In the genomic region with DNA sequence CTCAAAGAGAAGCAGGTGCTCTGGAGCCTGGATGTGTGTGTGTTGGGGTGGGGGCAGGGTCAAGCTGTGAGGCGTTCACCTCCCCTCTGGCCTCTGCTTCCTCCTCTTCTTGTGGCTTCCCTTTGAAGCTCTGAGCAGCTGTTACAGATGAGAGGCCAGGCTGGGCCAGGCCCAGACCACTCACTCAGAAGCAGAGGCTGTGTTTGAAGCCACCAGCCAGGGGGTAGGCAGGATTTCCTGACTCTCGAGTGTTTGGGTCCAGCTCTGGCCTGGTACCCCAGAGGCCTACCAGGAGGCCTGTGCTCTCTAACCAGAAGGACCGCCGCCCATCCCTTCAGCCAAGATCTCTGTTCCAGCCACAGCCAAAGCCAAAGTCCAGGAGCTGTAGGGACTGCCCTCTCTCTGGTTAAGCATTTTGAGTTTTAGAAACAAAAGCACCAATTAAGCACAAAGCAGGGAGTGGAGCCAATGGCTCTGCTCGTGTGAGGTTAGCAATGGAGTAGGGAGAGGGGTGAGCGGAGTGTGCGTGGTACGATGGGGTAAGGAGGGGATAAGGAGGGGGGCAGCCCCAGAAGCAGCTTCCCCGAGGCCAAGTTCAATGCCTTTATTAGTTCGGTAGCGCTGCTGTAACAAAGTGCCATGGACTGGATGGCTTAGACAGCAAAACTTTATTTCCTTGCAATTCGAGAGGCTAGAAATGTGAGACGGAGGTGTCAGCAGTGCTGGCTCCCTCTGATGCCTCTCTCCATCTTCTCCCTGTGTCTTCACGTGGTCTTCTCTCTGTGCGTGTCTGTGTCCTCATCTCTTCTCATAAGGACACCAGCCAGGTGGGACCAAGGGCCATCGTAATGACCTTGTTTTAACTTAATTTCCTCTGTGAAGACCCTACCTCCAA, we compare ENCODE assay signal across 8 cellular contexts. TPM values are rescaled to one million over a fixed set of nuclear protein-coding genes. Genes with fewer than 3 reads are reported as not detected.
DNase-seq lines count a peak whose midpoint lies in the region; ATAC-seq, FAIRE-seq and TF ChIP-seq lines count a peak whose summit lies in the region.

No MANE protein-coding gene starts in this region.

- no peak for TF ChIP-seq POLR2A in NB4 (IDR thresholded peaks at IDR 0.05; ENCODE audit: extremely low read depth, insufficient read length)

- H3K4me3 ChIP-seq in NB4 (ENCODE audit: low read depth, low read length) (no peak overlapping the region), heart right ventricle (no peak overlapping the region)

- H3K9me3 ChIP-seq in heart right ventricle = no peaks in the 10 kb centered on the region

- 61 to 62% methylated on average over 16 of the region's 16 CpGs for WGBS in heart right ventricle, 2 donors

- ATAC-seq in GM21526 (IDR thresholded peaks at IDR 0.05; ENCODE audit: low FRiP score, unreplicated experiment) = peak; percentile 50
- ATAC-seq in heart right ventricle = peak in 7 of 8 donors; percentile 34 to 66 (median 50)
- no peak for ATAC-seq in HG03378 (IDR thresholded peaks at IDR 0.05; ENCODE audit: unreplicated experiment)

- H3K27me3 ChIP-seq in heart right ventricle = no peaks in the 10 kb centered on the region

- intact Hi-C loops in heart right ventricle (cut with DNase I) = loop anchor here in 2 of 10 donors (5.0 kb wide), 1 partner anchor 37 kb away; no protein-coding TSS in a partner anchor

- FAIRE-seq in frontal cortex (lab: Jason Lieb, UNC) = no peak

- peak overlapping the region; percentile 59 to 87 (median 74) for H3K27ac ChIP-seq in heart right ventricle

- peaks cover 33 to 99% (median 90%) of the 10 kb centered on the region in 9 donors for H3K4me1 ChIP-seq in heart right ventricle

- DNase-seq in CMK (ENCODE audit: low read depth) (peak; percentile 70), NB4 (ENCODE audit: low read depth) (peak; percentile 76), heart right ventricle (peak in 1 of 2 donors; percentile 33), COLO668 (lab: John Stamatoyannopoulos, UW; ENCODE audit: unreplicated experiment) (no peak), NCI-H1694 (lab: John Stamatoyannopoulos, UW) (no peak), frontal cortex (ENCODE audit: low spot score in 2 of 2) (no peak)

- TF ChIP-seq CTCF in NB4 (IDR thresholded peaks at IDR 0.05; ENCODE audit: low read depth, low read length) = no peak
- TF ChIP-seq CTCF in heart right ventricle (IDR thresholded peaks at IDR 0.05) = no peak

- peaks cover 0 to 5% (median 0%) of the 10 kb centered on the region in 9 donors for H3K36me3 ChIP-seq in heart right ventricle

RNA-seq across cellular contexts. Expression of a gene that starts 20.5 kb away (rescaled TPM):
- total RNA-seq in heart right ventricle (10 to 100 TPM; 27.9 to 50.2 (median 39.7) TPM), frontal cortex (4.5 TPM)
- polyA plus RNA-seq in heart right ventricle = 10 to 100 TPM in 1 of 2 donors, 1 to 10 TPM in 1; 9.0 to 13.5 TPM

Comparison
In these comparisons a context has a peak if more than half of its experiments do, and no peak if none do; other contexts are left out.
1. DNase-seq: peak in CMK (single experiment) and NB4 (single experiment); none in COLO668 (single experiment), NCI-H1694 (single experiment) and frontal cortex (0 of 2).